In the genomic region with DNA sequence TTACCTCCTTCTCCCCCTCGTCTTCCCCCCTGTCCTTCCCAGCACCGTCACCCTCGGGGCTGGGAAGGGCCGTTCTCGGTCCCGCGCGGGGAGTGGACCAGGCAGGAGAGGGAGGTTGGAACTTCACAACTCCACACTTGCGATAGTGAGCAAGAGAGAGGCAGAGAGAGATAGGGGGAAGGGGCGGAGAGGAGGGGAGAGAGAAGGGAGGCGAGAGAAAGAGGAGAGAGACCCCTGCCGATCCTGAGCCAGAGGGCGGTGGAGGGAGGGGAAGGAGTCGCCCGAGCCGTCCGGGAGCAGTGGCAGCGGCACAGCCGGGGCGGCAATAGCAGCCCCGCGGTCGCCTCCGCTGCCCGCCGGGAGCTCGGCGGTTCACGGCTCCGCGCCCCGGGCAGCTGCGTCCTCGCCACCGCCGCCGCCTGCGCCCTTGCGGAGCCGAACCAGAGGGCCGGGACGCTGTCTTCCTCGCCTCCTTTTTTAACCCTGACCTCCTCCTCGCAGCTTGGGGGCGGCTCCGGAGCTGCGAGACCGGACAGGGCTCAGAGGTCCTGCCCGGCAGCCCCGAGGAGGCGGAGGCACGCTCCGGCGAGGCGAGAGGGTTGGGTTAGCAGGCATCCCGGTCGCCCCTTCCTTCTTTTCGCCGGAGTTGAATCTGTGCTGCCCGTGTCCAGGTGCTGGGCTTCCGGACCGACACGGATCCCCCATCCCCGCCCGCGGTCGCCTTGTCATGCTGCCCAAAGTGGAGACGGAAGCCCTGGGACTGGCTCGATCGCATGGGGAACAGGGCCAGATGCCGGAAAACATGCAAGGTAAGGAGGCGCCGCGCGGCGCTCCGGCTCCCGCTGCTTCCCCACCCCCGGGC, we compare ENCODE assay signal across 8 cellular contexts. TPM values are rescaled to one million over a fixed set of nuclear protein-coding genes. Genes with fewer than 3 reads are reported as not detected.
A peak's percentile ranks its signal among the peaks of the same experiment; 100 is the strongest.
DNase-seq lines count a peak whose midpoint lies in the region; ATAC-seq and TF ChIP-seq lines count a peak whose summit lies in the region.

No MANE protein-coding gene starts in this region.

- H3K27me3 ChIP-seq in GM06990 (replicated peaks; ENCODE audit: control insufficient read depth, insufficient read depth, low read length) (peaks cover 11% of the 10 kb centered on the region), lower lobe of right lung (ENCODE audit: low read depth) (peaks cover 98% of the 10 kb centered on the region), upper lobe of left lung (peaks cover 0 to 90% (median 45%) of the 10 kb centered on the region in 4 donors)

- WGBS in upper lobe of left lung, 2 donors = 1% methylated on average over 44 to 63 of the region's 79 CpGs

- intact Hi-C loops in lower lobe of right lung (cut with DNase I) = no loop called here

- H3K4me1 ChIP-seq in lower lobe of right lung = peaks cover 50% of the 10 kb centered on the region
- H3K4me1 ChIP-seq in upper lobe of left lung = peaks cover 39 to 65% (median 48%) of the 10 kb centered on the region in 4 donors

- TF ChIP-seq POLR2A in upper lobe of left lung (IDR thresholded peaks at IDR 0.05) = no peak

- peak; percentile 30 for ATAC-seq in central memory CD8-positive, alpha-beta T cell (replicated peaks; ENCODE audit: extremely low read depth, poor library complexity, severe bottlenecking)
- peak; percentile 64 to 69 for ATAC-seq in lower lobe of right lung
- ATAC-seq in upper lobe of left lung (ENCODE audit: low FRiP score in 2 of 2) = peak in 1 of 2 donors; percentile 54

- TF ChIP-seq CTCF in 22Rv1 (IDR thresholded peaks at IDR 0.05) = no peak; the same call in 1 of the 2 replicates
- no peak for TF ChIP-seq CTCF in GM06990 (IDR thresholded peaks at IDR 0.05; ENCODE audit: insufficient read depth, low read length, poor library complexity, severe bottlenecking)
- TF ChIP-seq CTCF in lower lobe of right lung (IDR thresholded peaks at IDR 0.05) = no peak
- no peak for TF ChIP-seq CTCF in upper lobe of left lung (IDR thresholded peaks at IDR 0.05)

- no peaks in the 10 kb centered on the region for H3K36me3 Mint-ChIP-seq in central memory CD8-positive, alpha-beta T cell (ENCODE audit: insufficient read depth)

- H3K27me3 Mint-ChIP-seq in central memory CD8-positive, alpha-beta T cell = no peaks in the 10 kb centered on the region

- H3K27ac Mint-ChIP-seq in central memory CD8-positive, alpha-beta T cell (ENCODE audit: low read depth) = no peak overlapping the region

- H3K4me1 Mint-ChIP-seq in central memory CD8-positive, alpha-beta T cell = peaks cover 38% of the 10 kb centered on the region

- H3K4me3 ChIP-seq in GM06990 (replicated peaks; ENCODE audit: low read depth, low read length) (peak overlapping the region; percentile 42), lower lobe of right lung (peak overlapping the region; percentile 60), upper lobe of left lung (peak overlapping the region; percentile 36 to 57 (median 46))

- H3K9me3 ChIP-seq in lower lobe of right lung = no peaks in the 10 kb centered on the region
- H3K9me3 ChIP-seq in upper lobe of left lung = no peaks in the 10 kb centered on the region

- H3K36me3 ChIP-seq in GM06990 (ENCODE audit: control insufficient read depth, insufficient read depth, low read length) (no peaks in the 10 kb centered on the region), lower lobe of right lung (no peaks in the 10 kb centered on the region), upper lobe of left lung (no peaks in the 10 kb centered on the region)

- DNase-seq in GM06990 (ENCODE audit: extremely low read depth, insufficient read length) = peak; percentile 35
- DNase-seq in NCI-H774 (lab: John Stamatoyannopoulos, UW) = peak; percentile 3
- DNase-seq in central memory CD8-positive, alpha-beta T cell (ENCODE audit: low spot score in 2 of 2) = no peak
- DNase-seq in lower lobe of right lung = no peak
- peak in 1 of 2 donors; percentile 89 for DNase-seq in upper lobe of left lung
- no peak for DNase-seq in NCI-H1694 treated with DMSO at 0.1 percent for 48 hours (lab: John Stamatoyannopoulos, UW)
- no peak for DNase-seq in cortex of kidney (lab: John Stamatoyannopoulos, UW)

- peak overlapping the region; percentile 65 for H3K4me3 Mint-ChIP-seq in central memory CD8-positive, alpha-beta T cell

- no peaks in the 10 kb centered on the region for H3K9me3 Mint-ChIP-seq in central memory CD8-positive, alpha-beta T cell

- H3K27ac ChIP-seq in 22Rv1 (peak overlapping the region; percentile 29), lower lobe of right lung (peak overlapping the region; percentile 58), upper lobe of left lung (peak overlapping the region in 3 of 4 donors; percentile 3 to 42 (median 25))

- TF ChIP-seq EP300 in upper lobe of left lung (IDR thresholded peaks at IDR 0.05) = no peak

RNA-seq across cellular contexts. Expression of a gene that starts 11.7 kb away (rescaled TPM):
- total RNA-seq in lower lobe of right lung (1.4 TPM), upper lobe of left lung (1 to 10 TPM in 4 of 6 donors, under 1 TPM in 2; under 0.01 to 7.8 (median 2.1) TPM)

Comparison
In these comparisons a context has a peak if more than half of its experiments do, and no peak if none do; other contexts are left out.
1. DNase-seq: peak in GM06990 (single experiment) and NCI-H774 (single experiment); none in central memory CD8-positive, alpha-beta T cell (0 of 2), lower lobe of right lung (single experiment), NCI-H1694 treated with DMSO at 0.1 percent for 48 hours (single experiment) and cortex of kidney (single experiment).
2. Peak in every context shown above with its lines, with median percentiles within 50 percentile points of each other: H3K27ac ChIP-seq and H3K4me3 ChIP-seq.